Comparison of ENCODE assay signal across 36 cellular contexts in the genomic region with DNA sequence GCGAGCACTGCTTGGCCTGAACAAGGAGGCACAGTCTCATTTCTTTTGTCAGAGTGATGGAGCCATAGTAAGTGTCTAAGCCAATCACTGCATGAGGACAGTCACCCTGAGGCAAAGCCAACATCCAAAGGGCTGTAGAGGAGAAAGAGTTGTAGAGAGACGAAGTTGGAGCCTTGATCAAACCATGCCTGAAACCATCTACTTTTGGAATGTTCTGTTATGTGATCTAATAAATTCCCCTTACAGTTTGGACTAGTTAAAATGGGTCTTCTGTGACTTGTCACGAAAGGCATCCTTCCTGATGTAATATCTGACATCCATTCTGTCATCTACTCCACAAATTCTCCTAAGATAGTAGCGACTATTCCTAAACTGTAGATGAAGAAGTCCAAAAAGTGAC.
"Had no signal": no experiment of that assay in that cellular context is flagged by ENCODE, and none has a peak within 500 bp of the region (broad histone marks: within the 10 kb centered on the region; RNA-seq: fewer than 3 reads in every experiment).

No MANE protein-coding gene starts in this region.

- FAIRE-seq: astrocyte, TTC549 had no signal

- H3K27me3 ChIP-seq: adrenal gland, body of pancreas, brain microvascular endothelial cell had no signal

- H3K36me3 ChIP-seq: adrenal gland, brain microvascular endothelial cell, breast epithelium, cardiac muscle cell had no signal

- H3K27ac ChIP-seq: adrenal gland, body of pancreas, brain microvascular endothelial cell, breast epithelium, cardiac muscle cell, VCaP had no signal

- H3K9me3 ChIP-seq: adrenal gland, body of pancreas, breast epithelium had no signal

- H3K4me3 ChIP-seq: adrenal gland, body of pancreas, breast epithelium, cardiac muscle cell had no signal

- DNase-seq: activated B cell treated with CpG ODN at 0.5 μM for 24 hours; activated CD4-positive, alpha-beta memory T cell treated with anti-CD3 and anti-CD28 coated beads for 36 hours; activated CD4-positive, alpha-beta T cell treated with anti-CD3 and anti-CD28 coated beads for 4 hours; activated CD4-positive, alpha-beta T cell treated with anti-CD3 and anti-CD28 coated beads, Interleukin-2, amount 10 ng/mL, durations not matched to agents 24 days and 14 days; activated CD4-positive, alpha-beta T cell treated with anti-CD3 and anti-CD28 coated beads, Interleukin-2, amount 50 U/mL, for 1 hour; activated CD4-positive, alpha-beta T cell treated with anti-CD3 and anti-CD28 coated beads, Interleukin-2, amount 50 U/mL, for 4 hours; activated CD4-positive, CD25-positive, alpha-beta regulatory T cell treated with anti-CD3 and anti-CD28 coated beads, Interleukin-2, amount 50 U/mL, for 72 hours; activated CD8-positive, alpha-beta memory T cell treated with anti-CD3 and anti-CD28 coated beads, Interleukin-2, amount 50 U/mL, for 4 hours; activated CD8-positive, alpha-beta T cell treated with anti-CD3 and anti-CD28 coated beads for 36 hours; activated effector memory CD4-positive, alpha-beta T cell treated with anti-CD3 and anti-CD28 coated beads, Interleukin-2, amount 50 U/mL, for 16 hours; activated gamma-delta T cell treated with Interleukin-2 at 50 U/mL for 16 hours; activated naive CD4-positive, alpha-beta T cell; activated naive CD4-positive, alpha-beta T cell treated with anti-CD3 and anti-CD28 coated beads for 36 hours; activated naive CD4-positive, alpha-beta T cell treated with anti-CD3 and anti-CD28 coated beads, Interleukin-2, amount 50 U/mL, for 16 hours; activated naive CD8-positive, alpha-beta T cell treated with anti-CD3 and anti-CD28 coated beads for 36 hours; activated T-cell treated with anti-CD3 and anti-CD28 coated beads for 4 hours; activated T-cell treated with anti-CD3 and anti-CD28 coated beads, Interleukin-2, amount 50 U/mL, for 1 hour; activated T-cell treated with anti-CD3 and anti-CD28 coated beads, Interleukin-2, amount 50 U/mL, for 4 hours; activated T-cell treated with anti-CD3 and anti-CD28 coated beads, Interleukin-2, amount 50 U/mL, for 72 hours; adrenal gland; amniotic stem cell; aorta; body of pancreas; brain microvascular endothelial cell; caudate nucleus; cerebellar nuclear complex; T-helper 1 cell; T-helper 2 cell; T-helper 9 cell had no signal

- ATAC-seq: activated CD8-positive, alpha-beta T cell treated with anti-CD3 and anti-CD28 coated beads for 36 hours; activated naive CD4-positive, alpha-beta T cell treated with anti-CD3 and anti-CD28 coated beads, Interleukin-2, amount 50 U/mL, for 72 hours; activated T-cell treated with anti-CD3 and anti-CD28 coated beads, Interleukin-2, amount 50 U/mL, for 4 hours; activated T-cell treated with anti-CD3 and anti-CD28 coated beads, Interleukin-2, amount 50 U/mL, for 72 hours; activated T-helper 17 cell treated with anti-CD3 and anti-CD28 coated beads, Interleukin-2, amount 50 U/mL, for 72 hours; body of pancreas had no signal

- H3K4me1 ChIP-seq: adrenal gland, body of pancreas, breast epithelium had no signal
